8 cellular contexts compared by ENCODE assay signal in the genomic region with DNA sequence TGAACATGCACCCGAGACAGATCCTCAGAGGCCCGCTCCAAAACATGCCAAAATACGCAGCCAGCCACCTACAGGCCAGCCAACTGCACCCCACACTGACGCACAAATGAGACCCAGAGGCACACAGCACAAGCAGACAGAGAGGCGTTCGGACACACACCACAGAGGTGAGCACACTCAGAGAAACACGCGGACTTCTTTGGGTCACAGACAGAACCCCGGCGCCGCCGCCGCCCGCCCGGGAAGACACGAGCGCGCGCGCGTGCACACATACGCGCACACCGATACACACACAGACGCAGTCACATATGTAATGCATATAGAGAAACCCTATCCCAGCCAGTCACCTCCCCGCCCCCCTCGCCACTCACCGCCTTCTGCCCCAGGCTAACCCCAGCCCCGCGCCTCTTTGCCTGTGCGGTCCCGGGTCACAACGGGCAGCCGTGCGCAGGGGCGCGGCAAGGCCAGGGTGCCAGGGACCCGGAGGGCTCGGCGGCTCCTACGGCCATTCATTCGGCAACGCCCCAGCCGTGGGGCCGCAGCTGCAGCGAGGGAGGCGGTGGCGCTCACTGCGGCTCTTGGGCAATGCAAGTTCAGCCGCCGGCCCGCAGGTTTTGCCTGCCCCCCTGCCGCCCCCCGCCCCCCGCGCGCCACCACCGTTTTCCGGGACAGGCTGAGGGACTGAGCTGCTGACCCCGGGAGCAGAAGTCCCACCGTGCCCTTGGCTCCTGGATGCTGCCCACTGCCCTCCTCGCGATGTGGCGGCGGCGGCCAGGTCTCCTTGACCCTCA. TPM values are rescaled to one million over a fixed set of nuclear protein-coding genes. Genes with fewer than 3 reads are reported as not detected.
DNase-seq lines count a peak whose midpoint lies in the region; ATAC-seq, FAIRE-seq and TF ChIP-seq lines count a peak whose summit lies in the region.

No MANE protein-coding gene starts in this region.

- no peak overlapping the region; the same call in 1 of the 2 replicates for H3K18ac ChIP-seq in IMR-90 (ENCODE audit: low read depth, low read length)

- H2AK5ac ChIP-seq in IMR-90 (ENCODE audit: low read depth, low read length): no peak overlapping the region

- peak overlapping the region; percentile 24; the same call in 1 of the 2 replicates for H3K27ac ChIP-seq in IMR-90 (ENCODE audit: insufficient read depth, low read length)
- H3K27ac ChIP-seq in brain microvascular endothelial cell: peak overlapping the region; percentile 52
- H3K27ac ChIP-seq in kidney (ENCODE audit: low read depth in 2 of 2, low read length in 2 of 2): peak overlapping the region; percentile 65 to 67

- H4K91ac ChIP-seq in IMR-90 (ENCODE audit: insufficient read depth, low read depth, low read length): no peak overlapping the region

- no peaks in the 10 kb centered on the region for H3K9me3 ChIP-seq in IMR-90 (ENCODE audit: control insufficient read depth, insufficient read depth, low read length)
- no peaks in the 10 kb centered on the region for H3K9me3 ChIP-seq in kidney (ENCODE audit: control insufficient read depth in 1 of 2, low read length in 2 of 2)

- peaks cover 6% of the 10 kb centered on the region; the same call in 1 of the 2 replicates for H3K9me1 ChIP-seq in IMR-90 (ENCODE audit: insufficient read depth, low read length)

- H2BK15ac ChIP-seq in IMR-90 (ENCODE audit: low read depth, low read length): no peak overlapping the region

- no peak overlapping the region for H2BK5ac ChIP-seq in IMR-90 (ENCODE audit: low read depth, low read length, poor library complexity, severe bottlenecking)

- in situ Hi-C loops in IMR-90 (cut with MboI; ENCODE audit: low sequenced_read_pairs): no loop called here
- in situ Hi-C loops in brain microvascular endothelial cell (cut with HindIII; ENCODE audit: low pct_ligation_motif_present, low sequenced_read_pairs): no loop called here

- H4K20me1 ChIP-seq in IMR-90 (ENCODE audit: insufficient read depth, low read length): 0 out of 2 replicates have a peak, but pooled peaks cover 3% of the 10 kb centered on the region

- peak overlapping the region; percentile 42 for H3K4me2 ChIP-seq in IMR-90 (ENCODE audit: low read depth, low read length)

- no peak for FAIRE-seq in kidney (lab: Jason Lieb, UNC)

- H3K36me3 ChIP-seq in IMR-90 (ENCODE audit: control insufficient read depth, insufficient read depth, low read length) (no peaks in the 10 kb centered on the region), brain microvascular endothelial cell (replicated peaks) (no peaks in the 10 kb centered on the region), kidney (ENCODE audit: control insufficient read depth in 1 of 2, insufficient read depth in 2 of 2, low read length in 2 of 2) (no peaks in the 10 kb centered on the region)

- intact Hi-C loops in IMR-90 (cut with micrococcal nuclease): loop anchor here (2.0 to 10.0 kb wide), 2 partner anchors 62 to 160 kb away; partner anchors contain the start of genes SOWAHD and UPF3B
- intact Hi-C loops in kidney (cut with DNase I): no loop called here

- 43% methylated on average over 31 of the region's 66 CpGs; no CpG with 5 or more reads in 1 of the 2 experiments for WGBS in IMR-90 (ENCODE audit: extremely low coverage in 2 of 2, insufficient read length in 1 of 2), 2 experiments

- H3K4ac ChIP-seq in IMR-90 (ENCODE audit: low read depth, low read length): no peak overlapping the region

- TF ChIP-seq CTCF in IMR-90 (conservative IDR thresholded peaks at IDR 0.05; ENCODE audit: low read depth, low read length) (no peak), brain microvascular endothelial cell (IDR thresholded peaks at IDR 0.05; ENCODE audit: low read depth, low read length, missing control alignments) (peak; percentile 25), kidney (IDR thresholded peaks at IDR 0.05; ENCODE audit: borderline replicate concordance, extremely low read depth, insufficient read depth) (no peak)

- DNase-seq in NCI-H146 (lab: John Stamatoyannopoulos, UW) (peak; percentile 2), NCI-H146 treated with DMSO at 0.1 percent for 48 hours (lab: John Stamatoyannopoulos, UW; ENCODE audit: unreplicated experiment) (no peak), IMR-90 (peak; percentile 48), T-helper 9 cell (peak; percentile 63), brain microvascular endothelial cell (peak; percentile 17), kidney (peak; percentile 81), NCI-H187 treated with DMSO at 0.1 percent for 48 hours (lab: John Stamatoyannopoulos, UW) (no peak)
- DNase-seq in stimulated activated CD4-positive, alpha-beta T cell treated with anti-CD3 and anti-CD28 coated beads, Interleukin-2, amount 100 ng/mL, for 24 hours: peak; percentile 70

- no peak overlapping the region for H4K5ac ChIP-seq in IMR-90 (ENCODE audit: low read depth, low read length)

- TF ChIP-seq RAD21 in IMR-90 (IDR thresholded peaks at IDR 0.05; ENCODE audit: low read length): no peak

- no peak overlapping the region for H3K14ac ChIP-seq in IMR-90 (replicated peaks; ENCODE audit: low read depth, low read length)

- CTCF ChIA-PET in IMR-90 (lab: Yijun Ruan, JAX): interaction anchor here (1.0 kb wide), 1 partner anchor 8 kb away, joined by 8 read pairs; no protein-coding TSS in a partner anchor

- no TSS peak for BruUV-seq in IMR-90 (replicated peaks; lab: Mats Ljungman, UMichigan)

- H2AFZ ChIP-seq in IMR-90 (replicated peaks; ENCODE audit: low read length, poor library complexity): peak overlapping the region; percentile 93

- no peaks in the 10 kb centered on the region for H3K27me3 ChIP-seq in IMR-90 (ENCODE audit: control insufficient read depth, insufficient read depth, low read length)
- H3K27me3 ChIP-seq in brain microvascular endothelial cell (replicated peaks): no peaks in the 10 kb centered on the region

- no peak for TF ChIP-seq POLR2A in IMR-90 (IDR thresholded peaks at IDR 0.05; ENCODE audit: low read depth, low read length)

- no peak overlapping the region for H3K56ac ChIP-seq in IMR-90 (ENCODE audit: extremely low read depth, insufficient read depth, low read length)

- H3K23ac ChIP-seq in IMR-90 (ENCODE audit: low read depth, low read length): no peak overlapping the region

- H3K4me1 ChIP-seq in IMR-90 (ENCODE audit: control insufficient read depth, insufficient read depth, low read length): peaks cover 3% of the 10 kb centered on the region; the same call in 1 of the 2 replicates
- H3K4me1 ChIP-seq in kidney (ENCODE audit: control insufficient read depth in 1 of 2, insufficient read depth in 1 of 2, low read depth in 1 of 2, low read length in 2 of 2): peaks cover 0 to 5% of the 10 kb centered on the region in 2 donors

- H3K4me3 ChIP-seq in IMR-90 (ENCODE audit: insufficient read depth, low read depth, low read length) (peak overlapping the region; percentile 88), brain microvascular endothelial cell (ENCODE audit: low read depth, low read length) (peak overlapping the region; percentile 70), kidney (ENCODE audit: low read length in 2 of 2) (peak overlapping the region; percentile 58 to 59)

- H2BK120ac ChIP-seq in IMR-90 (ENCODE audit: low read depth, low read length): no peak overlapping the region

- peak overlapping the region; percentile 55 for H3K9ac ChIP-seq in IMR-90 (ENCODE audit: low read depth, low read length)
- H3K9ac ChIP-seq in kidney (ENCODE audit: low read length in 2 of 2): peak overlapping the region in 1 of 2 donors; percentile 55

- peak overlapping the region; percentile 35 to 60; a peak in 2 of 4 replicates for H4K8ac ChIP-seq in IMR-90 (ENCODE audit: low read depth in 2 of 2, low read length in 2 of 2)

- H2AK9ac ChIP-seq in IMR-90 (replicated peaks; ENCODE audit: low read depth, low read length, poor library complexity): peak overlapping the region; percentile 55

- dilution Hi-C loops in IMR-90 (cut with HindIII; ENCODE audit: low sequenced_read_pairs, unreplicated experiment): no loop called here

- peak; percentile 61 for ATAC-seq in IMR-90 (ENCODE audit: low read depth)

- H2BK20ac ChIP-seq in IMR-90 (ENCODE audit: low read depth, low read length): no peak overlapping the region

- POLR2A ChIA-PET in IMR-90 (lab: Charles Lee; ENCODE audit: unreplicated experiment): no interaction called here

- H3K79me1 ChIP-seq in IMR-90 (ENCODE audit: low read depth in 1 of 2, low read length in 2 of 2): peaks cover 0 to 10% of the 10 kb centered on the region in 2 experiments; a peak in 2 of 4 replicates

TF ChIP-seq in IMR-90, 13 proteins besides CTCF, POLR2A, EP300 and RAD21:
- TF ChIP-seq MXI1 (IDR thresholded peaks at IDR 0.05; ENCODE audit: borderline replicate concordance, low read depth, low read length) (no peak), CHD1 (IDR thresholded peaks at IDR 0.05; ENCODE audit: low read depth, low read length) (no peak), MAFK (IDR thresholded peaks at IDR 0.05; ENCODE audit: low read depth, low read length) (no peak), FOS (IDR thresholded peaks at IDR 0.05; ENCODE audit: low read depth, low read length) (no peak), CEBPB (IDR thresholded peaks at IDR 0.05; ENCODE audit: low read depth, low read length) (no peak)
- TF ChIP-seq, protein P1, sequence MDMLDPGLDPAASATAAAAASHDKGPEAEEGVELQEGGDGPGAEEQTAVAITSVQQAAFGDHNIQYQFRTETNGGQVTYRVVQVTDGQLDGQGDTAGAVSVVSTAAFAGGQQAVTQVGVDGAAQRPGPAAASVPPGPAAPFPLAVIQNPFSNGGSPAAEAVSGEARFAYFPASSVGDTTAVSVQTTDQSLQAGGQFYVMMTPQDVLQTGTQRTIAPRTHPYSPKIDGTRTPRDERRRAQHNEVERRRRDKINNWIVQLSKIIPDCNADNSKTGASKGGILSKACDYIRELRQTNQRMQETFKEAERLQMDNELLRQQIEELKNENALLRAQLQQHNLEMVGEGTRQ (IDR thresholded peaks at IDR 0.05; ENCODE audit: low read depth, low read length): no peak

RNA-seq across cellular contexts. Expression of gene SEPTIN6, which starts 0.5 kb away (rescaled TPM):
- total RNA-seq in IMR-90 (2012; rRNA removed) (14.2 and 19.0 TPM in 2 replicates), kidney (40.1 TPM)
- polyA plus RNA-seq in IMR-90 (2012; rRNA removed) (13.9 and 16.2 TPM in 2 replicates), kidney (ENCODE audit: insufficient read depth, low read depth, low replicate concordance) (32.4 TPM)
- polyA plus RNA-seq in IMR-90 (2012; cell fraction: cytosol; rRNA removed): 10.4 and 13.4 TPM in 2 replicates
- 6.4 and 11.3 TPM in 2 replicates for polyA plus RNA-seq in IMR-90 (2012; cell fraction: nucleus; rRNA removed; ENCODE audit: low replicate concordance)

Comparison
In these comparisons a context has a peak if more than half of its experiments do, and no peak if none do; other contexts are left out.
1. DNase-seq: peak in NCI-H146 (single experiment), IMR-90 (single experiment), T-helper 9 cell (single experiment), brain microvascular endothelial cell (single experiment), kidney (single experiment) and stimulated activated CD4-positive, alpha-beta T cell treated with anti-CD3 and anti-CD28 coated beads, Interleukin-2, amount 100 ng/mL, for 24 hours (2 of 2); none in NCI-H146 treated with DMSO at 0.1 percent for 48 hours (single experiment) and NCI-H187 treated with DMSO at 0.1 percent for 48 hours (single experiment).
2. Peak in every context shown above with its lines, with median percentiles within 50 percentile points of each other: H3K27ac ChIP-seq and H3K4me3 ChIP-seq.